ENCODE assay signal across 15 cellular contexts in genomic region chr2:140454717-140455116, GRCh38.
DNase-seq lines count a peak whose midpoint lies in the region; ATAC-seq lines count a peak whose summit lies in the region.
"Had no signal": no experiment of that assay in that cellular context is flagged by ENCODE, and none has a peak within 500 bp of the region (broad histone marks: within the 10 kb centered on the region; RNA-seq: fewer than 3 reads in every experiment).

No MANE protein-coding gene starts in this region.

- no peak for ATAC-seq in GM18909 (IDR thresholded peaks at IDR 0.05; ENCODE audit: poor library complexity, unreplicated experiment)
- no peak for ATAC-seq in GM21723 (IDR thresholded peaks at IDR 0.05; ENCODE audit: unreplicated experiment)
- ATAC-seq: CD8-positive, alpha-beta T cell had no signal

- peak; percentile 84 for DNase-seq in ELR (ENCODE audit: low read depth)
- peak; percentile 4 for DNase-seq in RPMI7951 (ENCODE audit: low read depth)
- DNase-seq in fibroblast of gingiva (ENCODE audit: low read depth) = peak; percentile 58
- DNase-seq in pons (ENCODE audit: low spot score) = peak; percentile 66
- no peak for DNase-seq in T-helper 2 cell
- no peak for DNase-seq in RPMI8226
- DNase-seq: CD8-positive, alpha-beta T cell; immature natural killer cell; MV-4-11; naive B cell; NCI-H748 treated with DMSO at 0.1 percent for 48 hours; spleen; uterus had no signal

Comparison
In these comparisons a context has a peak if more than half of its experiments do, and no peak if none do; other contexts are left out.
1. DNase-seq: peak in ELR (single experiment), RPMI7951 (single experiment), fibroblast of gingiva (single experiment) and pons (single experiment); none in T-helper 2 cell (0 of 5) and RPMI8226 (single experiment).